ENCODE assay signal across 17 cellular contexts in genomic region chr13:59463023-59463422, GRCh38.
DNase-seq lines count a peak whose midpoint lies in the region; ATAC-seq and TF ChIP-seq lines count a peak whose summit lies in the region.
"Had no signal": no experiment of that assay in that cellular context is flagged by ENCODE, and none has a peak within 500 bp of the region (broad histone marks: within the 10 kb centered on the region; RNA-seq: fewer than 3 reads in every experiment).

No MANE protein-coding gene starts in this region.

- no peaks in the 10 kb centered on the region for H3K36me3 Mint-ChIP-seq in GM23338 (ENCODE audit: low read depth)

- no peaks in the 10 kb centered on the region; the same call in none of the 2 replicates for H3K9me2 ChIP-seq in GM23338 (ENCODE audit: insufficient read depth)
- H3K9me2 ChIP-seq in neural cell (ENCODE audit: insufficient read depth, low read length), result no peaks in the 10 kb centered on the region

- H3K27ac Mint-ChIP-seq in GM23338, result no peak overlapping the region
- H3K27ac Mint-ChIP-seq: CD4-positive, alpha-beta T cell had no signal

- H3K27me3 Mint-ChIP-seq in GM23338 (ENCODE audit: insufficient read depth, low read depth, poor library complexity), result no peaks in the 10 kb centered on the region

- ATAC-seq in GM23338 (no peak), SK-N-SH treated with all-trans-retinoic acid at 6 μM for 48 hours (peak; percentile 16; the same call in 2 of the 3 replicates), GM18861 (IDR thresholded peaks at IDR 0.05; ENCODE audit: unreplicated experiment) (no peak)
- ATAC-seq: A549 had no signal

- intact Hi-C loops in A673 (cut with micrococcal nuclease; ENCODE audit: unreplicated experiment), result loop anchor here (5.0 kb wide), 1 partner anchor 214 kb away; no protein-coding TSS in a partner anchor

- H4K20me1 ChIP-seq in GM23338 (replicated peaks; ENCODE audit: insufficient read depth) (no peaks in the 10 kb centered on the region), neural cell (ENCODE audit: insufficient read depth) (no peaks in the 10 kb centered on the region)

- H3K36me3 ChIP-seq in A673 (ENCODE audit: insufficient read depth, low read length, poor library complexity, severe bottlenecking) (no peaks in the 10 kb centered on the region), GM23338 (ENCODE audit: insufficient read depth) (no peaks in the 10 kb centered on the region), neural cell (ENCODE audit: insufficient read depth, low read length) (no peaks in the 10 kb centered on the region)

- BruUV-seq in A673 (replicated peaks; lab: Mats Ljungman, UMichigan), result no TSS peak

- peaks cover 46% of the 10 kb centered on the region for H3K4me1 Mint-ChIP-seq in GM23338

- no peak overlapping the region for H3K4me3 Mint-ChIP-seq in GM23338
- H3K4me3 Mint-ChIP-seq: CD4-positive, alpha-beta T cell; H9 had no signal

- H3K27me3 ChIP-seq in A673 (replicated peaks; ENCODE audit: insufficient read depth, low read depth, low read length, poor library complexity) (no peaks in the 10 kb centered on the region), GM23338 (ENCODE audit: insufficient read depth) (no peaks in the 10 kb centered on the region), neural cell (ENCODE audit: insufficient read depth, low read depth, low read length) (no peaks in the 10 kb centered on the region)

- H3K27ac ChIP-seq in A673 (ENCODE audit: low read depth, low read length, poor library complexity, severe bottlenecking) (no peak overlapping the region), GM23338 (ENCODE audit: low read depth) (no peak overlapping the region), neural cell (ENCODE audit: low read length) (peak overlapping the region; percentile 0)
- H3K27ac ChIP-seq: 22Rv1, A549, C4-2B, HL-60 had no signal

- H3K4me3 ChIP-seq in A673 (ENCODE audit: low read depth, low read length, poor library complexity, severe bottlenecking) (no peak overlapping the region), GM23338 (no peak overlapping the region), neural cell (ENCODE audit: low read length) (no peak overlapping the region)
- H3K4me3 ChIP-seq: A549 had no signal

- H3K79me2 ChIP-seq in GM23338 (replicated peaks; ENCODE audit: insufficient read depth) (no peaks in the 10 kb centered on the region), neural cell (replicated peaks; ENCODE audit: insufficient read depth, low read length) (no peaks in the 10 kb centered on the region)

- TF ChIP-seq CTCF in A673 (conservative IDR thresholded peaks at IDR 0.05; ENCODE audit: low read depth, low read length) (no peak), GM23338 (conservative IDR thresholded peaks at IDR 0.05; ENCODE audit: low read depth in 2 of 2) (no peak), neural cell (IDR thresholded peaks at IDR 0.05; ENCODE audit: poor library complexity, severe bottlenecking) (no peak)

- H3K9me3 Mint-ChIP-seq in GM23338, result no peaks in the 10 kb centered on the region
- H3K9me3 Mint-ChIP-seq: CD4-positive, alpha-beta T cell; H9 had no signal

- POLR2A ChIA-PET in A673 (lab: Charles Lee; ENCODE audit: low non-redundant PET), result no interaction called here

- TF ChIP-seq EP300 in neural cell (conservative IDR thresholded peaks at IDR 0.05; ENCODE audit: poor library complexity, severe bottlenecking), result no peak

- H3K4me1 ChIP-seq in A673 (ENCODE audit: insufficient read depth, low read length, poor library complexity, severe bottlenecking) (peaks cover 16% of the 10 kb centered on the region), GM23338 (ENCODE audit: insufficient read depth) (peaks cover 25% of the 10 kb centered on the region)
- H3K4me1 ChIP-seq: A549, Caco-2 had no signal

- H2AFZ ChIP-seq in GM23338, result 0 out of 2 replicates have a peak overlapping the region, but pooled peaks have one; percentile 1
- H2AFZ ChIP-seq in neural cell (ENCODE audit: low read depth, low read length), result no peak overlapping the region

- no peak overlapping the region for H3K9ac ChIP-seq in neural cell (ENCODE audit: low read length)

- CTCF ChIA-PET in A673 (lab: Charles Lee), result interaction anchor here (0.5 kb wide), 1 partner anchor 447 kb away, joined by 4 read pairs; no protein-coding TSS in a partner anchor

- DNase-seq in A673 (ENCODE audit: low spot score) (peak; percentile 50), GM23338 (ENCODE audit: low spot score) (no peak), NCI-H187 treated with DMSO at 0.1 percent for 48 hours (lab: John Stamatoyannopoulos, UW) (no peak), NCI-H1092 (lab: John Stamatoyannopoulos, UW) (no peak), NK-92 (lab: John Stamatoyannopoulos, UW; ENCODE audit: unreplicated experiment) (no peak)
- DNase-seq: Caco-2; CD4-positive, alpha-beta T cell; DMS79; GDM1; H9 had no signal

- H3K4me2 ChIP-seq in GM23338, result no peak overlapping the region
- H3K4me2 ChIP-seq in neural cell (ENCODE audit: low read length), result no peak overlapping the region
- H3K4me2 ChIP-seq: A549 had no signal

- H3K9me3 ChIP-seq in A673 (ENCODE audit: low read depth, low read length, poor library complexity, severe bottlenecking), result no peaks in the 10 kb centered on the region
- no peaks in the 10 kb centered on the region for H3K9me3 ChIP-seq in neural cell (ENCODE audit: low read length)
- H3K9me3 ChIP-seq: A549, Caco-2 had no signal

- no peak for TF ChIP-seq RAD21 in neural cell (conservative IDR thresholded peaks at IDR 0.05)

- H3F3A ChIP-seq in GM23338 (replicated peaks; ENCODE audit: low read depth), result no peaks in the 10 kb centered on the region; the same call in 1 of the 2 replicates
- H3F3A ChIP-seq in neural cell (ENCODE audit: insufficient read depth, low read length, poor library complexity, severe bottlenecking), result no peaks in the 10 kb centered on the region

TF ChIP-seq in GM23338, 12 proteins besides CTCF, POLR2A, EP300 and RAD21 (continues in another document):
- TF ChIP-seq ETS1 (IDR thresholded peaks at IDR 0.05), result no peak
- TF ChIP-seq EZH2phosphoT487 (IDR thresholded peaks at IDR 0.05; ENCODE audit: unreplicated experiment), result no peak
- TF ChIP-seq STAT1 (IDR thresholded peaks at IDR 0.05; ENCODE audit: unreplicated experiment), result no peak
- TF ChIP-seq ZNF331 (CRISPR knock-in tag; IDR thresholded peaks at IDR 0.05; ENCODE audit: low read depth), result no peak
- no peak for TF ChIP-seq POLR2AphosphoS5 (IDR thresholded peaks at IDR 0.05; ENCODE audit: low read depth)
- no peak for TF ChIP-seq CREB1 (CRISPR knock-in tag; IDR thresholded peaks at IDR 0.05; ENCODE audit: low read depth)
- TF ChIP-seq JUNB (IDR thresholded peaks at IDR 0.05; ENCODE audit: unreplicated experiment), result no peak

TF ChIP-seq in SK-N-SH treated with all-trans-retinoic acid at 6 μM for 48 hours, 23 proteins besides CTCF, POLR2A, EP300 and RAD21 (continues in another document):
- TF ChIP-seq ARNTL (CRISPR knock-in tag; IDR thresholded peaks at IDR 0.05; ENCODE audit: borderline replicate concordance, low read depth), result no peak
- TF ChIP-seq CREB5 (CRISPR knock-in tag; IDR thresholded peaks at IDR 0.05; ENCODE audit: low read depth), result no peak
- TF ChIP-seq ZFP30 (CRISPR knock-in tag; IDR thresholded peaks at IDR 0.05), result no peak

TF ChIP-seq in neural cell, 6 proteins besides CTCF, POLR2A, EP300 and RAD21:
- TF ChIP-seq EZH2 (IDR thresholded peaks at IDR 0.05; ENCODE audit: borderline replicate concordance, insufficient read depth, low read length, poor library complexity, severe bottlenecking), result no peak
- TF ChIP-seq TAF1 (IDR thresholded peaks at IDR 0.05; ENCODE audit: low read depth), result no peak
- no peak for TF ChIP-seq MXI1 (conservative IDR thresholded peaks at IDR 0.05; ENCODE audit: poor library complexity, severe bottlenecking)
- no peak for TF ChIP-seq POLR2AphosphoS5 (IDR thresholded peaks at IDR 0.05)
- TF ChIP-seq SMC3 (conservative IDR thresholded peaks at IDR 0.05; ENCODE audit: poor library complexity), result no peak
- TF ChIP-seq, protein P1, sequence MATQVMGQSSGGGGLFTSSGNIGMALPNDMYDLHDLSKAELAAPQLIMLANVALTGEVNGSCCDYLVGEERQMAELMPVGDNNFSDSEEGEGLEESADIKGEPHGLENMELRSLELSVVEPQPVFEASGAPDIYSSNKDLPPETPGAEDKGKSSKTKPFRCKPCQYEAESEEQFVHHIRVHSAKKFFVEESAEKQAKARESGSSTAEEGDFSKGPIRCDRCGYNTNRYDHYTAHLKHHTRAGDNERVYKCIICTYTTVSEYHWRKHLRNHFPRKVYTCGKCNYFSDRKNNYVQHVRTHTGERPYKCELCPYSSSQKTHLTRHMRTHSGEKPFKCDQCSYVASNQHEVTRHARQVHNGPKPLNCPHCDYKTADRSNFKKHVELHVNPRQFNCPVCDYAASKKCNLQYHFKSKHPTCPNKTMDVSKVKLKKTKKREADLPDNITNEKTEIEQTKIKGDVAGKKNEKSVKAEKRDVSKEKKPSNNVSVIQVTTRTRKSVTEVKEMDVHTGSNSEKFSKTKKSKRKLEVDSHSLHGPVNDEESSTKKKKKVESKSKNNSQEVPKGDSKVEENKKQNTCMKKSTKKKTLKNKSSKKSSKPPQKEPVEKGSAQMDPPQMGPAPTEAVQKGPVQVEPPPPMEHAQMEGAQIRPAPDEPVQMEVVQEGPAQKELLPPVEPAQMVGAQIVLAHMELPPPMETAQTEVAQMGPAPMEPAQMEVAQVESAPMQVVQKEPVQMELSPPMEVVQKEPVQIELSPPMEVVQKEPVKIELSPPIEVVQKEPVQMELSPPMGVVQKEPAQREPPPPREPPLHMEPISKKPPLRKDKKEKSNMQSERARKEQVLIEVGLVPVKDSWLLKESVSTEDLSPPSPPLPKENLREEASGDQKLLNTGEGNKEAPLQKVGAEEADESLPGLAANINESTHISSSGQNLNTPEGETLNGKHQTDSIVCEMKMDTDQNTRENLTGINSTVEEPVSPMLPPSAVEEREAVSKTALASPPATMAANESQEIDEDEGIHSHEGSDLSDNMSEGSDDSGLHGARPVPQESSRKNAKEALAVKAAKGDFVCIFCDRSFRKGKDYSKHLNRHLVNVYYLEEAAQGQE (IDR thresholded peaks at IDR 0.05; ENCODE audit: borderline replicate concordance), result no peak
